ENCODE assay signal across 8 cellular contexts in genomic region chr1:42173155-42173933, GRCh38. TPM values are rescaled to one million over a fixed set of nuclear protein-coding genes. Genes with fewer than 3 reads are reported as not detected.
DNase-seq lines count a peak whose midpoint lies in the region; ATAC-seq, FAIRE-seq and TF ChIP-seq lines count a peak whose summit lies in the region.

No MANE protein-coding gene starts in this region.

- FAIRE-seq in endothelial cell of umbilical vein (lab: Jason Lieb, UNC) = peak; percentile 56

- no peaks in the 10 kb centered on the region for H3K9me3 ChIP-seq in endothelial cell of umbilical vein (replicated peaks; ENCODE audit: control insufficient read depth, insufficient read depth, low read length)

- no TSS peak for BruUV-seq in endothelial cell of umbilical vein (replicated peaks; lab: Mats Ljungman, UMichigan)

- intact Hi-C loops in endothelial cell of umbilical vein (cut with micrococcal nuclease) = loop anchor here (1.0 to 10.0 kb wide), 5 partner anchors 26 to 599 kb away; partner anchors contain the start of genes CCDC30 and PPIH

- no peaks in the 10 kb centered on the region for H3K79me2 ChIP-seq in endothelial cell of umbilical vein (ENCODE audit: control insufficient read depth, insufficient read depth, low read length)

- no peaks in the 10 kb centered on the region for H4K20me1 ChIP-seq in endothelial cell of umbilical vein (replicated peaks; ENCODE audit: control insufficient read depth, extremely low read depth, insufficient read depth, low read length)

- H3K4me2 ChIP-seq in endothelial cell of umbilical vein (ENCODE audit: insufficient read depth, low read length) = no peak overlapping the region

- CTCF ChIA-PET in endothelial cell of umbilical vein (lab: Charles Lee) = interaction anchor here (0.5 to 4.9 kb wide), 77 partner anchors 8 to 659 kb away, joined by 3 to 58 read pairs (median 4); partner anchors contain the start of genes CCDC30, FOXJ3 and GUCA2A

- no peak overlapping the region for H3K9ac ChIP-seq in endothelial cell of umbilical vein (replicated peaks; ENCODE audit: extremely low read depth, insufficient read depth, low read length)

- no peak overlapping the region for H2AFZ ChIP-seq in endothelial cell of umbilical vein (ENCODE audit: low read depth, low read length)

- no peaks in the 10 kb centered on the region for H3K9me1 ChIP-seq in endothelial cell of umbilical vein (replicated peaks; ENCODE audit: control insufficient read depth, extremely low read depth, insufficient read depth, low read length)

- no peak for ATAC-seq in HG02571 (IDR thresholded peaks at IDR 0.05; ENCODE audit: unreplicated experiment)

- H3K36me3 ChIP-seq in H7 (replicated peaks; ENCODE audit: control insufficient read depth, insufficient read depth, low read length) = no peaks in the 10 kb centered on the region; the same call in none of the 2 replicates
- H3K36me3 ChIP-seq in endothelial cell of umbilical vein (ENCODE audit: control insufficient read depth in 2 of 2, extremely low read depth in 1 of 2, insufficient read depth in 2 of 2, low read length in 2 of 2) = no peaks in the 10 kb centered on the region

- H3K4me3 ChIP-seq in H7 (ENCODE audit: insufficient read depth, low read depth, low read length) (no peak overlapping the region), endothelial cell of umbilical vein (replicated peaks in 1 of 3; ENCODE audit: insufficient read depth in 1 of 3, low read depth in 1 of 3, low read length in 3 of 3) (no peak overlapping the region)

- DNase-seq in AG09319 (ENCODE audit: extremely low read depth, low read depth) (no peak), H7 (peak; percentile 87), NOMO-1 (lab: John Stamatoyannopoulos, UW; ENCODE audit: unreplicated experiment in 2 of 2) (peak; percentile 30 to 54), endothelial cell of umbilical vein (ENCODE audit: low read depth, low spot score) (peak; percentile 52), midbrain (lab: John Stamatoyannopoulos, UW) (peak; percentile 78)
- peak; percentile 42 to 45 for DNase-seq in activated CD8-positive, alpha-beta memory T cell treated with anti-CD3 and anti-CD28 coated beads for 4 hours (ENCODE audit: low read depth in 2 of 2)
- peak; percentile 52 for DNase-seq in stimulated activated CD8-positive, alpha-beta memory T cell treated with anti-CD3 and anti-CD28 coated beads, Interleukin-4, amount 100 ng/mL, for 24 hours (ENCODE audit: low read depth)

- H3K27ac ChIP-seq in endothelial cell of umbilical vein (ENCODE audit: insufficient read depth, low read depth, low read length) = no peak overlapping the region

- no peak for TF ChIP-seq POLR2A in endothelial cell of umbilical vein (IDR thresholded peaks at IDR 0.05; ENCODE audit: low read depth, low read length)

- H3K27me3 ChIP-seq in H7 (ENCODE audit: control insufficient read depth, insufficient read depth, low read length) (no peaks in the 10 kb centered on the region), endothelial cell of umbilical vein (ENCODE audit: control insufficient read depth in 2 of 2, insufficient read depth in 2 of 2, low read length in 2 of 2) (no peaks in the 10 kb centered on the region)

- TF ChIP-seq CTCF in AG09319 (IDR thresholded peaks at IDR 0.05; ENCODE audit: low read depth, low read length) (peak; percentile 96), endothelial cell of umbilical vein (IDR thresholded peaks at IDR 0.05; ENCODE audit: extremely low read depth in 1 of 2, insufficient read depth in 1 of 2, low read depth in 1 of 2, low read length in 2 of 2) (peak; percentile 97 to 98)

- POLR2A ChIA-PET in endothelial cell of umbilical vein (lab: Charles Lee) = no interaction called here

- dilution Hi-C loops in endothelial cell of umbilical vein (cut with MboI; ENCODE audit: extremely low pct_ligation_motif_present, low sequenced_read_pairs) = no loop called here

- peaks cover 17% of the 10 kb centered on the region for H3K4me1 ChIP-seq in endothelial cell of umbilical vein (ENCODE audit: control insufficient read depth, extremely low read depth, insufficient read depth, low read length)

TF ChIP-seq in endothelial cell of umbilical vein, 7 proteins besides CTCF, POLR2A, EP300 and RAD21:
- no peak for TF ChIP-seq MAX (IDR thresholded peaks at IDR 0.05; ENCODE audit: insufficient read depth, insufficient read length)
- no peak for TF ChIP-seq MYC (IDR thresholded peaks at IDR 0.05; ENCODE audit: low read depth, low read length)
- TF ChIP-seq FOS (IDR thresholded peaks at IDR 0.05; ENCODE audit: borderline replicate concordance, insufficient read depth, low read length) = no peak
- TF ChIP-seq EZH2 (IDR thresholded peaks at IDR 0.05; ENCODE audit: borderline replicate concordance, low read depth, low read length, severe bottlenecking) = no peak
- no peak for TF ChIP-seq POLR2AphosphoS5 (IDR thresholded peaks at IDR 0.05; ENCODE audit: insufficient read depth, low read depth, low read length)
- TF ChIP-seq GATA2 (IDR thresholded peaks at IDR 0.05; ENCODE audit: insufficient read depth, insufficient read length, low read depth, low read length) = no peak
- no peak for TF ChIP-seq JUN (IDR thresholded peaks at IDR 0.05; ENCODE audit: borderline replicate concordance, insufficient read depth, insufficient read length, low read depth)

RNA-seq across cellular contexts. Expression of gene GUCA2A, which starts 8.8 kb away (rescaled TPM):
- not detected in 2 replicates for total RNA-seq in H7 (2014; rRNA removed; shearing (Covaris generic))
- total RNA-seq in endothelial cell of umbilical vein = not detected in 2 replicates
- not detected in 2 replicates for polyA plus RNA-seq in endothelial cell of umbilical vein
- polyA plus RNA-seq in endothelial cell of umbilical vein (2011; cell fraction: cytosol; rRNA removed) = not detected in 2 replicates
- not detected in 2 replicates for polyA plus RNA-seq in endothelial cell of umbilical vein (2011; cell fraction: nucleus; rRNA removed)
- polyA plus RNA-seq in endothelial cell of umbilical vein (2012) = not detected in 2 replicates
- polyA minus RNA-seq in endothelial cell of umbilical vein = not detected in 2 replicates
- polyA minus RNA-seq in endothelial cell of umbilical vein (2011; cell fraction: cytosol; rRNA and poly(A)+ RNA removed) = not detected
- not detected in 2 replicates for polyA minus RNA-seq in endothelial cell of umbilical vein (2011; cell fraction: nucleus; rRNA and poly(A)+ RNA removed)

RNA-seq across cellular contexts. Expression of gene GUCA2B, which starts 20.1 kb away (rescaled TPM):
- total RNA-seq in H7 (2014; rRNA removed; shearing (Covaris generic)) = not detected in 2 replicates
- not detected in 2 replicates for total RNA-seq in endothelial cell of umbilical vein
- not detected in 2 replicates for polyA plus RNA-seq in endothelial cell of umbilical vein
- not detected in 2 replicates for polyA plus RNA-seq in endothelial cell of umbilical vein (2011; cell fraction: cytosol; rRNA removed)
- polyA plus RNA-seq in endothelial cell of umbilical vein (2011; cell fraction: nucleus; rRNA removed) = not detected in 2 replicates
- polyA plus RNA-seq in endothelial cell of umbilical vein (2012) = not detected in 2 replicates
- not detected in 2 replicates for polyA minus RNA-seq in endothelial cell of umbilical vein
- polyA minus RNA-seq in endothelial cell of umbilical vein (2011; cell fraction: cytosol; rRNA and poly(A)+ RNA removed) = not detected
- not detected in 2 replicates for polyA minus RNA-seq in endothelial cell of umbilical vein (2011; cell fraction: nucleus; rRNA and poly(A)+ RNA removed)
